Comparison of ENCODE assay signal across 1 cellular context in genomic region chr10:34858003-34858402, GRCh38.
TF ChIP-seq lines count a peak whose summit lies in the region.

No MANE protein-coding gene starts in this region.

TF ChIP-seq in IMR-90, 13 proteins besides CTCF, POLR2A, EP300 and RAD21:
- TF ChIP-seq USF2 (IDR thresholded peaks at IDR 0.05; ENCODE audit: low read depth, low read length) (no peak), ELK1 (IDR thresholded peaks at IDR 0.05; ENCODE audit: borderline replicate concordance, low read depth, low read length) (no peak), CHD1 (IDR thresholded peaks at IDR 0.05; ENCODE audit: low read depth, low read length) (no peak), BHLHE40 (IDR thresholded peaks at IDR 0.05; ENCODE audit: low read depth, low read length) (no peak), RCOR1 (IDR thresholded peaks at IDR 0.05; ENCODE audit: insufficient replicate concordance, low read length) (no peak), MAFK (IDR thresholded peaks at IDR 0.05; ENCODE audit: low read depth, low read length) (no peak), SMC3 (IDR thresholded peaks at IDR 0.05; ENCODE audit: low read depth, low read length) (no peak), CEBPB (IDR thresholded peaks at IDR 0.05; ENCODE audit: low read depth, low read length) (no peak), NFE2L2 (IDR thresholded peaks at IDR 0.05; ENCODE audit: low read depth, low read length) (no peak), MAZ (IDR thresholded peaks at IDR 0.05; ENCODE audit: borderline replicate concordance, low read depth, low read length) (no peak)
